8 cellular contexts compared by ENCODE assay signal in the genomic region with DNA sequence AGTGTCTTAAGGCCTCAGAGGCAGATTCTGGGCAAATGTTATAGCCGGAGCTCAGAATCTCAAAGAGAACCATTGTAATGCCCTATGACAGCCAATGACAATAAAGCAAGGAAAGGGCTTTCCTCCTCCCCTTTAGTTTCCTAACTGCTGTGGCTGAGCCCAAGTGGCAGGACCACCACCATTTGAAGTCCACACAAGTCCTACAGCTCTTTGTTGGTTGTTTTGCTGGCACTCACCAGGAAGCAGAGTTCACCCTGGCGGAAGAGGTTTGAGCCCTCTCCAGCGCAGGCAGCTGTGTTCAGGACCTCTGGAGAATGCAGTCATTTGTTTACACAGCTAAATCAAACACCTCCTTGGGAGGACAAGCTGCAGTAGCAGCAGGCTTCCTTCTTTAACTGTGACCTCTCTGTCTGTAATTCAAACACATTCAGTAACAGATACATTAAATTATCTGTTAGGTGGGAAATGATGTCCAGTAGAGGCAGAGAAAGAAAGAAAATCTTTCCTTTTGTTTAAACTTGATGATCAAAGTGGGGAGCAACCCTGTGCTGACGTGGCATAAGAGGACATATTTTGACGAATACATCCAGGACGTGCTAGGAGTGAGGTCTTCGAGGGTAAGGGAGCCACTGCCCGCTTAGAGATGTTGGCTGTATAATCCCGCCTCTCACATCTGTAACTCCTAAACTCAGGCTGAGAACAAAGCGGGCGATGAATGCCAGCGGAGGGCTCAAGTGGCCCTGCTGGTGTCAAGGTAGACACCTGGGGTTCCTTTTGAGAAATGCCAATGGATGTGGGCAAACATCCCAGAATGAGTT. TPM values are rescaled to one million over a fixed set of nuclear protein-coding genes. Genes with fewer than 3 reads are reported as not detected.
DNase-seq lines count a peak whose midpoint lies in the region; ATAC-seq and TF ChIP-seq lines count a peak whose summit lies in the region.

No MANE protein-coding gene starts in this region.

- no peak overlapping the region for H3K27ac Mint-ChIP-seq in natural killer cell treated with Interleukin-12 subunit alpha and Interleukin-12 subunit beta and Interleukin-15 and Interleukin-18, amount 100 ng/mL, for 72 hours

- no peaks in the 10 kb centered on the region for H3K79me2 ChIP-seq in hepatocyte

- peaks cover 36% of the 10 kb centered on the region for H3K4me1 ChIP-seq in hepatocyte (ENCODE audit: insufficient read depth)
- peaks cover 28 to 31% of the 10 kb centered on the region in 2 donors for H3K4me1 ChIP-seq in gastrocnemius medialis

- H3K27me3 Mint-ChIP-seq in natural killer cell treated with Interleukin-12 subunit alpha and Interleukin-12 subunit beta and Interleukin-15 and Interleukin-18, amount 100 ng/mL, for 72 hours, result no peaks in the 10 kb centered on the region

- DNase-seq in H4 (ENCODE audit: low spot score), result peak; percentile 78
- peak; percentile 3 for DNase-seq in RPMI8226
- DNase-seq in hepatocyte (ENCODE audit: low spot score), result peak; percentile 63
- DNase-seq in gastrocnemius medialis, result no peak
- DNase-seq in natural killer cell treated with Interleukin-12 subunit alpha and Interleukin-12 subunit beta and Interleukin-15 and Interleukin-18, amount 100 ng/mL, for 72 hours (ENCODE audit: low spot score), result no peak
- no peak for DNase-seq in GF-D8 (lab: John Stamatoyannopoulos, UW)

- TF ChIP-seq POLR2A in gastrocnemius medialis (IDR thresholded peaks at IDR 0.05) (no peak), GM18505 (IDR thresholded peaks at IDR 0.05; ENCODE audit: borderline replicate concordance, extremely low read depth, insufficient read depth, insufficient read length) (no peak)

- no peak overlapping the region for H2AFZ ChIP-seq in hepatocyte

- H3K9me3 ChIP-seq in hepatocyte (ENCODE audit: low read depth), result no peaks in the 10 kb centered on the region
- H3K9me3 ChIP-seq in gastrocnemius medialis, result no peaks in the 10 kb centered on the region

- H3K4me1 Mint-ChIP-seq in natural killer cell treated with Interleukin-12 subunit alpha and Interleukin-12 subunit beta and Interleukin-15 and Interleukin-18, amount 100 ng/mL, for 72 hours (ENCODE audit: low read depth in 2 of 2), result peaks cover 8 to 14% of the 10 kb centered on the region in 2 donors

- peak overlapping the region; percentile 30 for H3K4me2 ChIP-seq in hepatocyte

- no peak for ATAC-seq in gastrocnemius medialis
- ATAC-seq in natural killer cell treated with Interleukin-12 subunit alpha and Interleukin-12 subunit beta and Interleukin-15 and Interleukin-18, amount 100 ng/mL, for 72 hours, result no peak
- no peak for ATAC-seq in GM18505 (IDR thresholded peaks at IDR 0.05; ENCODE audit: unreplicated experiment)
- no peak for ATAC-seq in GM18870 (IDR thresholded peaks at IDR 0.05; ENCODE audit: unreplicated experiment)

- H3K4me3 Mint-ChIP-seq in natural killer cell treated with Interleukin-12 subunit alpha and Interleukin-12 subunit beta and Interleukin-15 and Interleukin-18, amount 100 ng/mL, for 72 hours, result no peak overlapping the region

- H3K9me3 Mint-ChIP-seq in natural killer cell treated with Interleukin-12 subunit alpha and Interleukin-12 subunit beta and Interleukin-15 and Interleukin-18, amount 100 ng/mL, for 72 hours, result no peaks in the 10 kb centered on the region

- no peaks in the 10 kb centered on the region for H3K36me3 Mint-ChIP-seq in natural killer cell treated with Interleukin-12 subunit alpha and Interleukin-12 subunit beta and Interleukin-15 and Interleukin-18, amount 100 ng/mL, for 72 hours

- H3K27me3 ChIP-seq in hepatocyte (no peaks in the 10 kb centered on the region), gastrocnemius medialis (no peaks in the 10 kb centered on the region)

- 53% methylated on average over 12 of the region's 12 CpGs for WGBS in hepatocyte (ENCODE audit: low lambda C conversion rate, missing lambda C conversion rate)

- no peaks in the 10 kb centered on the region for H4K20me1 ChIP-seq in hepatocyte (ENCODE audit: insufficient read depth, poor library complexity, severe bottlenecking)

- H3K9me2 ChIP-seq in hepatocyte (replicated peaks; ENCODE audit: insufficient read depth), result no peaks in the 10 kb centered on the region

- peak overlapping the region; percentile 88 for H3K27ac ChIP-seq in hepatocyte
- peak overlapping the region; percentile 56 to 68 (median 58) for H3K27ac ChIP-seq in gastrocnemius medialis

- intact Hi-C loops in gastrocnemius medialis (cut with DNase I; ENCODE audit: low total_unique reads), result loop anchor here (10.0 kb wide), 1 partner anchor 396 kb away; no protein-coding TSS in a partner anchor

- in situ Hi-C loops in gastrocnemius medialis (cut with MboI; ENCODE audit: low sequenced_read_pairs in 4 of 4), result loop anchor here in 1 of 4 donors (10.0 kb wide), 1 partner anchor 266 kb away; no protein-coding TSS in a partner anchor

- TF ChIP-seq CTCF in hepatocyte (IDR thresholded peaks at IDR 0.05; ENCODE audit: poor library complexity) (no peak), gastrocnemius medialis (IDR thresholded peaks at IDR 0.05 in 4 of 5, conservative IDR thresholded peaks at IDR 0.05 in 1 of 5) (no peak)

- H3K4me3 ChIP-seq in hepatocyte (no peak overlapping the region), gastrocnemius medialis (no peak overlapping the region)

- no peaks in the 10 kb centered on the region for H3K36me3 ChIP-seq in hepatocyte (replicated peaks; ENCODE audit: insufficient read depth, low read depth)
- no peaks in the 10 kb centered on the region for H3K36me3 ChIP-seq in gastrocnemius medialis

RNA-seq across cellular contexts. Expression of a gene that starts 51.9 kb away (rescaled TPM):
- total RNA-seq in H4 (2014; rRNA removed; shearing (Covaris generic)), result 1.0 and 1.1 TPM in 2 replicates
- total RNA-seq in hepatocyte (0.53 and 1.0 TPM in 2 replicates), gastrocnemius medialis (not detected)
- polyA plus RNA-seq in hepatocyte, result 1.4 and 2.1 TPM in 2 replicates
- total RNA-seq in natural killer cell treated with Interleukin-12 subunit alpha and Interleukin-12 subunit beta and Interleukin-15 and Interleukin-18, amount 100 ng/mL, for 72 hours, result not detected

Comparison
In these comparisons a context has a peak if more than half of its experiments do, and no peak if none do; other contexts are left out.
1. DNase-seq: peak in H4 (single experiment), RPMI8226 (single experiment) and hepatocyte (single experiment); none in gastrocnemius medialis (0 of 2), natural killer cell treated with Interleukin-12 subunit alpha and Interleukin-12 subunit beta and Interleukin-15 and Interleukin-18, amount 100 ng/mL, for 72 hours (single experiment) and GF-D8 (single experiment).